8 cellular contexts compared by ENCODE assay signal in genomic region chr13:29543230-29544215, GRCh38. TPM values are rescaled to one million over a fixed set of nuclear protein-coding genes. Genes with fewer than 3 reads are reported as not detected.
A peak's percentile ranks its signal among the peaks of the same experiment; 100 is the strongest.
DNase-seq lines count a peak whose midpoint lies in the region; ATAC-seq and TF ChIP-seq lines count a peak whose summit lies in the region.

No MANE protein-coding gene starts in this region.

- H3K36me3 ChIP-seq in psoas muscle (ENCODE audit: insufficient read depth in 1 of 2, low read depth in 1 of 2): no peaks in the 10 kb centered on the region
- H3K36me3 ChIP-seq in stomach: peaks cover 0 to 7% (median 3%) of the 10 kb centered on the region in 4 donors

- peak overlapping the region; percentile 9 for H3K27ac Mint-ChIP-seq in neural crest cell (ENCODE audit: unreplicated experiment)

- TF ChIP-seq CTCF in neural crest cell (conservative IDR thresholded peaks at IDR 0.05) (no peak), psoas muscle (IDR thresholded peaks at IDR 0.05) (no peak), stomach (IDR thresholded peaks at IDR 0.05) (no peak)

- TF ChIP-seq POLR2A in stomach (IDR thresholded peaks at IDR 0.05): no peak

- H3K27ac ChIP-seq in psoas muscle (no peak overlapping the region), stomach (no peak overlapping the region)

- ATAC-seq in GM21360 (IDR thresholded peaks at IDR 0.05; ENCODE audit: unreplicated experiment) (peak; percentile 98), HG03457 (IDR thresholded peaks at IDR 0.05; ENCODE audit: unreplicated experiment) (peak; percentile 94), psoas muscle (no peak)

- H3K27me3 Mint-ChIP-seq in neural crest cell (ENCODE audit: low read depth): no peaks in the 10 kb centered on the region

- peaks cover 8% of the 10 kb centered on the region for H3K36me3 Mint-ChIP-seq in neural crest cell (ENCODE audit: low read depth)

- no peak for TF ChIP-seq EP300 in stomach (IDR thresholded peaks at IDR 0.05)

- H3K27me3 ChIP-seq in psoas muscle (ENCODE audit: insufficient read depth in 3 of 3, low read length in 2 of 3) (no peaks in the 10 kb centered on the region), stomach (no peaks in the 10 kb centered on the region)

- H3K4me1 ChIP-seq in psoas muscle (no peaks in the 10 kb centered on the region), stomach (peaks cover 0 to 32% (median 21%) of the 10 kb centered on the region in 4 donors)

- no peaks in the 10 kb centered on the region for H3K9me3 Mint-ChIP-seq in neural crest cell

- H3K9me3 ChIP-seq in psoas muscle (no peaks in the 10 kb centered on the region), stomach (no peaks in the 10 kb centered on the region)

- H3K4me3 ChIP-seq in psoas muscle (no peak overlapping the region), stomach (no peak overlapping the region)

- intact Hi-C loops in psoas muscle (cut with DNase I): no loop called here
- intact Hi-C loops in stomach (cut with DNase I; ENCODE audit: low total_unique reads): no loop called here

- H3K4me3 Mint-ChIP-seq in neural crest cell: no peak overlapping the region

- 76 to 83% (median 77%) methylated on average over 15 to 16 of the region's 16 CpGs for WGBS in psoas muscle, 3 donors
- 87 to 92% (median 89%) methylated on average over 16 of the region's 16 CpGs for WGBS in stomach, 5 donors

- peaks cover 24% of the 10 kb centered on the region for H3K4me1 Mint-ChIP-seq in neural crest cell

- DNase-seq in ELR (ENCODE audit: low read depth): peak; percentile 73
- DNase-seq in activated CD8-positive, alpha-beta memory T cell treated with anti-CD3 and anti-CD28 coated beads, Interleukin-2, amount 50 U/mL, for 4 hours: peak; percentile 28
- no peak for DNase-seq in neural crest cell (ENCODE audit: low read depth, low spot score)
- DNase-seq in psoas muscle: no peak
- DNase-seq in stomach: no peak
- no peak for DNase-seq in DMS53 treated with DMSO at 0.1 percent for 48 hours (lab: John Stamatoyannopoulos, UW; ENCODE audit: unreplicated experiment)

RNA-seq across cellular contexts. Expression of gene SLC7A1, which starts 52.0 kb away (rescaled TPM):
- total RNA-seq in neural crest cell: 69.7 and 71.0 TPM in 2 replicates
- 10 to 100 TPM in 1 of 4 donors, 1 to 10 TPM in 3; 2.5 to 14.7 (median 3.8) TPM for total RNA-seq in psoas muscle
- polyA plus RNA-seq in psoas muscle: 1 to 10 TPM in 2 of 3 donors, under 1 TPM in 1; 0.79 to 6.3 (median 1.0) TPM
- 10 to 100 TPM; 12.5 to 95.1 (median 29.0) TPM for total RNA-seq in stomach
- polyA plus RNA-seq in stomach: 10 to 100 TPM in 1 of 3 donors, 1 to 10 TPM in 2; 2.3 to 23.2 (median 5.9) TPM

Comparison
In these comparisons a context has a peak if more than half of its experiments do, and no peak if none do; other contexts are left out.
1. DNase-seq: peak in ELR (single experiment) and activated CD8-positive, alpha-beta memory T cell treated with anti-CD3 and anti-CD28 coated beads, Interleukin-2, amount 50 U/mL, for 4 hours (single experiment); none in neural crest cell (single experiment), psoas muscle (0 of 2), stomach (single experiment) and DMS53 treated with DMSO at 0.1 percent for 48 hours (single experiment).
2. ATAC-seq: peak in GM21360 (single experiment) and HG03457 (single experiment); none in psoas muscle (0 of 4).